ENCODE assay signal across 11 cellular contexts in the genomic region with DNA sequence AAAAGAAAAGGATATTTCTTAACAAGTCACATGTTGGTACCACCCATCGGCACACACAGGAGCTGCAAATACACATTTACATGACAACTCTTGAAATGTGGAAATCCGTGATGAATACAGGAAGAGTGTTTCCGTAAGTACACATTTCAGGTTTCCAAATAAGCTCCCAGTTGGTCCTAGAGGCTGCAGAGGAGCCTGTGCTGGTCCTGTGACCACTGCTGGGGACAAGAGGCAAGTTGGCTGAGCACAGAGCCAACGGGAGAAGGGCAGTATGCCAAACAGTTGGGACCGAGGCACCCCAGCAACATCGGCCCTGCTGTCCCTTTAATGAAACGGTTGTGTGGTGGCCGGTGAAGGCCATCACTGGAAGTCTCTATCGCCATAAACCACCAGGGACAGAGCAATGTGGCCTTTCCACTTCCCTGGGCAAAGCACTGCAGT. TPM values are rescaled to one million over a fixed set of nuclear protein-coding genes. Genes with fewer than 3 reads are reported as not detected.
DNase-seq lines count a peak whose midpoint lies in the region; TF ChIP-seq lines count a peak whose summit lies in the region.
"Had no signal": no experiment of that assay in that cellular context is flagged by ENCODE, and none has a peak within 500 bp of the region (broad histone marks: within the 10 kb centered on the region; RNA-seq: fewer than 3 reads in every experiment).

No MANE protein-coding gene starts in this region.

- H3K27ac Mint-ChIP-seq in brain, result peak overlapping the region in 3 of 5 experiments; percentile 44 to 90 (median 75)

- in situ Hi-C loops in brain microvascular endothelial cell (cut with HindIII; ENCODE audit: low pct_ligation_motif_present, low sequenced_read_pairs), result loop anchor here (25.0 kb wide), 1 partner anchor 167 kb away; no protein-coding TSS in a partner anchor

- H3K27me3 ChIP-seq in BLaER1 (no peaks in the 10 kb centered on the region), muscle layer of duodenum (ENCODE audit: low read depth, low read length) (no peaks in the 10 kb centered on the region), brain microvascular endothelial cell (replicated peaks) (no peaks in the 10 kb centered on the region), testis (no peaks in the 10 kb centered on the region)
- H3K27me3 ChIP-seq: tibial nerve had no signal

- 72 to 87% methylated on average over 9 of the region's 9 CpGs for WGBS in testis, 2 donors

- H3K27me3 Mint-ChIP-seq in brain, result no peaks in the 10 kb centered on the region

- peaks cover 2% of the 10 kb centered on the region; the same call in 1 of the 2 replicates for H4K20me1 ChIP-seq in BLaER1

- H3K4me1 Mint-ChIP-seq in brain, result peaks cover 20% of the 10 kb centered on the region

- H3K36me3 Mint-ChIP-seq in brain, result peaks cover 10% of the 10 kb centered on the region

- intact Hi-C loops in testis (cut with DNase I; ENCODE audit: low total_unique reads), result no loop called here

- H3K4me3 ChIP-seq in BLaER1 (no peak overlapping the region; the same call in 1 of the 2 replicates), GM12865 (ENCODE audit: low read depth, low read length) (peak overlapping the region; percentile 14), muscle layer of duodenum (ENCODE audit: low read depth in 1 of 2, low read length in 2 of 2) (no peak overlapping the region), brain microvascular endothelial cell (ENCODE audit: low read depth, low read length) (no peak overlapping the region), testis (no peak overlapping the region)
- H3K4me3 ChIP-seq: tibial nerve had no signal

- peak overlapping the region; percentile 68 for H3K9ac ChIP-seq in BLaER1

- H3K36me3 ChIP-seq in BLaER1 (peaks cover 42% of the 10 kb centered on the region), muscle layer of duodenum (ENCODE audit: control insufficient read depth in 1 of 2, insufficient read depth in 2 of 2, low read length in 2 of 2) (peaks cover 10 to 28% of the 10 kb centered on the region in 2 donors), brain microvascular endothelial cell (replicated peaks) (peaks cover 5% of the 10 kb centered on the region), testis (ENCODE audit: low read depth, missing control alignments) (no peaks in the 10 kb centered on the region)

- no peaks in the 10 kb centered on the region for H3K9me3 ChIP-seq in BLaER1
- no peaks in the 10 kb centered on the region for H3K9me3 ChIP-seq in muscle layer of duodenum (ENCODE audit: control insufficient read depth in 1 of 2, low read length in 2 of 2)
- no peaks in the 10 kb centered on the region for H3K9me3 ChIP-seq in testis
- H3K9me3 ChIP-seq: tibial nerve had no signal

- DNase-seq in GM12865 (ENCODE audit: low read depth) (peak; percentile 10), brain microvascular endothelial cell (no peak), testis (no peak)
- DNase-seq in activated CD4-positive, CD25-positive, alpha-beta regulatory T cell (lab: John Stamatoyannopoulos, UW), result no peak
- no peak for DNase-seq in stimulated activated CD4-positive, alpha-beta T cell treated with anti-CD3 and anti-CD28 coated beads, Interleukin-4, amount 100 ng/mL, for 24 hours
- DNase-seq: COR-L47, NCI-H226 had no signal

- TF ChIP-seq CTCF in GM12865 (IDR thresholded peaks at IDR 0.05; ENCODE audit: insufficient read depth, low read depth, low read length, missing control alignments) (no peak), brain (conservative IDR thresholded peaks at IDR 0.05) (no peak), brain microvascular endothelial cell (IDR thresholded peaks at IDR 0.05; ENCODE audit: low read depth, low read length, missing control alignments) (no peak), testis (IDR thresholded peaks at IDR 0.05) (no peak)

- H3K4me3 Mint-ChIP-seq in brain, result peak overlapping the region in 1 of 5 experiments; percentile 19

- H3K4me1 ChIP-seq in BLaER1 (peaks cover 100% of the 10 kb centered on the region), muscle layer of duodenum (ENCODE audit: control insufficient read depth in 1 of 2, insufficient read depth in 2 of 2, low read length in 2 of 2) (peaks cover 5 to 11% of the 10 kb centered on the region in 2 donors), testis (no peaks in the 10 kb centered on the region)

- no peak for TF ChIP-seq POLR2A in testis (IDR thresholded peaks at IDR 0.05)

- no peaks in the 10 kb centered on the region for H3K9me3 Mint-ChIP-seq in brain

- H3K27ac ChIP-seq in BLaER1 (peak overlapping the region; percentile 83), muscle layer of duodenum (ENCODE audit: low read length) (peak overlapping the region; percentile 61), brain microvascular endothelial cell (no peak overlapping the region), testis (no peak overlapping the region)

- H3K4me2 ChIP-seq in BLaER1, result peak overlapping the region; percentile 92

RNA-seq across cellular contexts. Expression of a gene that starts 38.5 kb away (rescaled TPM):
- polyA plus RNA-seq in brain (ENCODE audit: insufficient read depth, low read depth, low replicate concordance), result 35.7 TPM
- total RNA-seq in testis, result 10 to 100 TPM; 50.2 to 54.1 TPM
- polyA plus RNA-seq in testis (ENCODE audit: insufficient read depth, low read depth, low replicate concordance), result 82.9 TPM

Comparison
In these comparisons a context has a peak if more than half of its experiments do, and no peak if none do; other contexts are left out.
1. H3K27ac ChIP-seq: peak in BLaER1 (single experiment) and muscle layer of duodenum (single experiment); none in brain microvascular endothelial cell (single experiment) and testis (0 of 2).